Comparison of ENCODE assay signal across 22 cellular contexts in genomic region chrY:21602590-21602989, GRCh38.
A peak's percentile ranks its signal among the peaks of the same experiment; 100 is the strongest.
DNase-seq lines count a peak whose midpoint lies in the region; ATAC-seq and TF ChIP-seq lines count a peak whose summit lies in the region.
"Had no signal": no experiment of that assay in that cellular context is flagged by ENCODE, and none has a peak within 500 bp of the region (broad histone marks: within the 10 kb centered on the region; RNA-seq: fewer than 3 reads in every experiment).

No MANE protein-coding gene starts in this region.

- no peaks in the 10 kb centered on the region for H3K79me2 ChIP-seq in mesendoderm (ENCODE audit: control insufficient read depth, insufficient read depth, low read length)

- H3K9me3 Mint-ChIP-seq in activated T-helper 17 cell treated with anti-CD3 and anti-CD28 coated beads, Interleukin-2, amount 50 U/mL, for 72 hours = no peaks in the 10 kb centered on the region
- no peaks in the 10 kb centered on the region for H3K9me3 Mint-ChIP-seq in T-cell
- H3K9me3 Mint-ChIP-seq: CD8-positive, alpha-beta memory T cell; effector memory CD8-positive, alpha-beta T cell; stimulated activated naive B cell treated with anti-CD40 and anti-IgM and Interleukin-4, amounts not matched to agents 10 μg/mL and 1 μg/mL and 100 μg/mL, for 72 hours had no signal

- H4K8ac ChIP-seq in mesendoderm (ENCODE audit: low read depth, low read length) = no peak overlapping the region

- no peak overlapping the region for H3K4me3 Mint-ChIP-seq in activated T-helper 17 cell treated with anti-CD3 and anti-CD28 coated beads, Interleukin-2, amount 50 U/mL, for 72 hours
- H3K4me3 Mint-ChIP-seq in T-cell = no peak overlapping the region
- H3K4me3 Mint-ChIP-seq: CD8-positive, alpha-beta memory T cell; effector memory CD8-positive, alpha-beta T cell; natural killer cell; stimulated activated naive B cell treated with anti-CD40 and anti-IgM and Interleukin-4, amounts not matched to agents 10 μg/mL and 1 μg/mL and 100 μg/mL, for 72 hours had no signal

- ATAC-seq in GM19397 (IDR thresholded peaks at IDR 0.05; ENCODE audit: unreplicated experiment) = peak; percentile 55
- no peak for ATAC-seq in activated T-helper 17 cell treated with anti-CD3 and anti-CD28 coated beads, Interleukin-2, amount 50 U/mL, for 72 hours (replicated peaks)
- ATAC-seq in T-cell (replicated peaks in 1 of 4) = no peak
- no peak for ATAC-seq in GM21381 (IDR thresholded peaks at IDR 0.05; ENCODE audit: unreplicated experiment)
- ATAC-seq: effector memory CD8-positive, alpha-beta T cell; natural killer cell; Panc1; stimulated activated naive B cell treated with anti-CD40 and anti-IgM and Interleukin-4, amounts not matched to agents 10 μg/mL and 1 μg/mL and 100 μg/mL, for 72 hours had no signal

- no peak overlapping the region for H3K23ac ChIP-seq in mesendoderm (ENCODE audit: low read length)

- H3K56ac ChIP-seq in mesendoderm (ENCODE audit: low read length) = no peak overlapping the region

- no peak overlapping the region for H4K5ac ChIP-seq in mesendoderm (ENCODE audit: low read length)

- no peak overlapping the region for H3K4me3 ChIP-seq in epithelial cell of proximal tubule (ENCODE audit: low read depth, low read length)
- no peak overlapping the region for H3K4me3 ChIP-seq in mesendoderm (ENCODE audit: low read length)
- H3K4me3 ChIP-seq: GM23248, prostate gland, uterus had no signal

- no peak overlapping the region for H2BK5ac ChIP-seq in mesendoderm (ENCODE audit: low read length)

- no peak overlapping the region for H2BK120ac ChIP-seq in mesendoderm (ENCODE audit: low read depth, low read length)

- no peaks in the 10 kb centered on the region for H3K27me3 ChIP-seq in mesendoderm (ENCODE audit: insufficient read depth, low read length, poor library complexity)
- H3K27me3 ChIP-seq: uterus had no signal

- no peak overlapping the region for H3K9ac ChIP-seq in mesendoderm (ENCODE audit: low read length)
- H3K9ac ChIP-seq: GM23248, KMS-11 had no signal

- no peak overlapping the region for H3K4me2 ChIP-seq in mesendoderm (ENCODE audit: low read length)
- H3K4me2 ChIP-seq: KMS-11 had no signal

- no peak overlapping the region for H2AK5ac ChIP-seq in mesendoderm (ENCODE audit: low read length)

- POLR2A ChIA-PET in T-cell (lab: Charles Lee) = no interaction called here

- TF ChIP-seq CTCF in epithelial cell of proximal tubule (conservative IDR thresholded peaks at IDR 0.05; ENCODE audit: low read depth, low read length) = no peak

- WGBS in mesendoderm (ENCODE audit: extremely low coverage, insufficient coverage, low lambda C conversion rate) = no CpG with 5 or more reads among the region's 2 CpGs

- no peaks in the 10 kb centered on the region for H3K4me1 ChIP-seq in mesendoderm (ENCODE audit: control insufficient read depth, low read depth, low read length)
- H3K4me1 ChIP-seq: prostate gland, uterus had no signal

- H3K4me1 Mint-ChIP-seq in activated T-helper 17 cell treated with anti-CD3 and anti-CD28 coated beads, Interleukin-2, amount 50 U/mL, for 72 hours = no peaks in the 10 kb centered on the region
- H3K4me1 Mint-ChIP-seq in T-cell = no peaks in the 10 kb centered on the region
- H3K4me1 Mint-ChIP-seq: CD8-positive, alpha-beta memory T cell; natural killer cell; stimulated activated naive B cell treated with anti-CD40 and anti-IgM and Interleukin-4, amounts not matched to agents 10 μg/mL and 1 μg/mL and 100 μg/mL, for 72 hours had no signal

- H3K36me3 ChIP-seq in mesendoderm (ENCODE audit: control insufficient read depth, insufficient read depth, low read length) = no peaks in the 10 kb centered on the region
- H3K36me3 ChIP-seq: prostate gland, uterus had no signal

- no peak overlapping the region for H3K18ac ChIP-seq in mesendoderm (ENCODE audit: low read length)

- H3K4ac ChIP-seq in mesendoderm (ENCODE audit: low read depth, low read length) = no peak overlapping the region

- no peaks in the 10 kb centered on the region for H3K36me3 Mint-ChIP-seq in activated T-helper 17 cell treated with anti-CD3 and anti-CD28 coated beads, Interleukin-2, amount 50 U/mL, for 72 hours (ENCODE audit: low read depth)
- H3K36me3 Mint-ChIP-seq in T-cell = no peaks in the 10 kb centered on the region
- H3K36me3 Mint-ChIP-seq: CD8-positive, alpha-beta memory T cell; natural killer cell; stimulated activated naive B cell treated with anti-CD40 and anti-IgM and Interleukin-4, amounts not matched to agents 10 μg/mL and 1 μg/mL and 100 μg/mL, for 72 hours had no signal

- DNase-seq in NCI-H2171 (lab: John Stamatoyannopoulos, UW) (peak; percentile 78), epithelial cell of proximal tubule (ENCODE audit: low read depth) (peak; percentile 37), occipital lobe (lab: John Stamatoyannopoulos, UW) (peak; percentile 28), T-cell (no peak), mesendoderm (no peak)
- DNase-seq: CD8-positive, alpha-beta memory T cell; cerebellar nuclear complex; effector memory CD8-positive, alpha-beta T cell; GM23248; natural killer cell; NCI-H1105 treated with DMSO at 0.1 percent for 48 hours; NCI-H524; stimulated activated CD4-positive, alpha-beta T cell treated with anti-CD3 and anti-CD28 coated beads, Interleukin-12 subunit alpha, Interleukin-12 subunit beta, amount 100 ng/mL, for 4 hours; stimulated activated naive B cell treated with anti-CD40 and anti-IgM and Interleukin-4, amounts not matched to agents 10 μg/mL and 1 μg/mL and 100 μg/mL, for 72 hours; uterus had no signal

- no peaks in the 10 kb centered on the region for H3K27me3 Mint-ChIP-seq in activated T-helper 17 cell treated with anti-CD3 and anti-CD28 coated beads, Interleukin-2, amount 50 U/mL, for 72 hours
- no peaks in the 10 kb centered on the region for H3K27me3 Mint-ChIP-seq in T-cell
- H3K27me3 Mint-ChIP-seq: CD8-positive, alpha-beta memory T cell; effector memory CD8-positive, alpha-beta T cell; stimulated activated naive B cell treated with anti-CD40 and anti-IgM and Interleukin-4, amounts not matched to agents 10 μg/mL and 1 μg/mL and 100 μg/mL, for 72 hours had no signal

- H3K27ac Mint-ChIP-seq in activated T-helper 17 cell treated with anti-CD3 and anti-CD28 coated beads, Interleukin-2, amount 50 U/mL, for 72 hours = no peak overlapping the region
- no peak overlapping the region for H3K27ac Mint-ChIP-seq in T-cell
- H3K27ac Mint-ChIP-seq: CD8-positive, alpha-beta memory T cell; effector memory CD8-positive, alpha-beta T cell; natural killer cell; stimulated activated naive B cell treated with anti-CD40 and anti-IgM and Interleukin-4, amounts not matched to agents 10 μg/mL and 1 μg/mL and 100 μg/mL, for 72 hours had no signal

- CTCF ChIA-PET in T-cell (lab: Charles Lee) = no interaction called here

- H3K79me1 ChIP-seq in mesendoderm (ENCODE audit: low read length) = no peaks in the 10 kb centered on the region

- H3K27ac ChIP-seq in mesendoderm (ENCODE audit: low read depth, low read length) = no peak overlapping the region
- H3K27ac ChIP-seq: GM23248, KMS-11, prostate gland, uterus, VCaP had no signal

- no peak overlapping the region for H2BK15ac ChIP-seq in mesendoderm (replicated peaks; ENCODE audit: low read depth)

Comparison
In these comparisons a context has a peak if more than half of its experiments do, and no peak if none do; other contexts are left out.
1. DNase-seq: peak in NCI-H2171 (single experiment), epithelial cell of proximal tubule (single experiment) and occipital lobe (single experiment); none in T-cell (0 of 34) and mesendoderm (single experiment).